ENCODE assay signal across 1 cellular context in genomic region chr10:118544401-118544948, GRCh38.
TF ChIP-seq lines count a peak whose summit lies in the region.

No MANE protein-coding gene starts in this region.

TF ChIP-seq in HepG2, 621 proteins besides CTCF, POLR2A, EP300 and RAD21 (continued from another document):
- no peak for TF ChIP-seq TIGD3 (CRISPR knock-in tag; IDR thresholded peaks at IDR 0.05; ENCODE audit: borderline replicate concordance)
